8 cellular contexts compared by ENCODE assay signal in genomic region chr11:9002920-9003572, GRCh38. TPM values are rescaled to one million over a fixed set of nuclear protein-coding genes. Genes with fewer than 3 reads are reported as not detected.
DNase-seq lines count a peak whose midpoint lies in the region; ATAC-seq and TF ChIP-seq lines count a peak whose summit lies in the region.

No MANE protein-coding gene starts in this region.

- WGBS in lower leg skin, 2 donors = 12 to 13% methylated on average over 8 of the region's 8 CpGs
- 14 to 21% methylated on average over 4 to 8 of the region's 8 CpGs for WGBS in transverse colon (ENCODE audit: low coverage in 1 of 2), 2 donors

- no peaks in the 10 kb centered on the region for H3K36me3 Mint-ChIP-seq in activated naive CD8-positive, alpha-beta T cell

- TF ChIP-seq EP300 in transverse colon (IDR thresholded peaks at IDR 0.05; ENCODE audit: low read depth) = no peak

- in situ Hi-C loops in transverse colon (cut with MboI; ENCODE audit: low pct_ligation_motif_present in 1 of 4, low pct_unique_long_range_greater_than_20kb in 1 of 4, low sequenced_read_pairs in 3 of 4) = loop anchor here in 2 of 4 donors (25.0 kb wide), 2 partner anchors 134 to 509 kb away; no protein-coding TSS in a partner anchor

- peaks cover 27% of the 10 kb centered on the region for H3K4me1 Mint-ChIP-seq in activated naive CD8-positive, alpha-beta T cell (ENCODE audit: low read depth)

- no peak for ATAC-seq in HG03354 (IDR thresholded peaks at IDR 0.05; ENCODE audit: poor library complexity, severe bottlenecking, unreplicated experiment)

- H3K4me3 ChIP-seq in lower leg skin (ENCODE audit: low read depth, poor library complexity, severe bottlenecking) = peak overlapping the region; percentile 28
- H3K4me3 ChIP-seq in transverse colon = peak overlapping the region; percentile 5 to 58 (median 36)

- no peaks in the 10 kb centered on the region for H3K9me3 Mint-ChIP-seq in activated naive CD8-positive, alpha-beta T cell (ENCODE audit: low read depth)

- H3K27me3 ChIP-seq in transverse colon = peaks cover 47% of the 10 kb centered on the region

- peak overlapping the region; percentile 83 for H3K4me3 Mint-ChIP-seq in activated naive CD8-positive, alpha-beta T cell

- no peaks in the 10 kb centered on the region for H3K9me3 ChIP-seq in transverse colon

- no peaks in the 10 kb centered on the region for H3K36me3 ChIP-seq in transverse colon

- peaks cover 25% of the 10 kb centered on the region for H3K27me3 Mint-ChIP-seq in activated naive CD8-positive, alpha-beta T cell

- peaks cover 6 to 20% (median 19%) of the 10 kb centered on the region in 4 donors for H3K4me1 ChIP-seq in transverse colon

- peak overlapping the region; percentile 54 for H3K27ac Mint-ChIP-seq in activated naive CD8-positive, alpha-beta T cell

- DNase-seq in stimulated activated CD4-positive, alpha-beta T cell treated with anti-CD3 and anti-CD28 coated beads, Interleukin-2, amount 100 ng/mL, for 24 hours = peak; percentile 34 to 37
- DNase-seq in stimulated activated CD4-positive, alpha-beta T cell treated with anti-CD3 and anti-CD28 coated beads, Interleukin-12 subunit alpha, Interleukin-12 subunit beta, amount 100 ng/mL, for 4 hours = no peak
- no peak for DNase-seq in lower leg skin (ENCODE audit: low spot score in 2 of 2)
- no peak for DNase-seq in transverse colon
- no peak for DNase-seq in amygdala (lab: John Stamatoyannopoulos, UW)
- DNase-seq in NCI-H2081 treated with DMSO at 0.1 percent for 48 hours (lab: John Stamatoyannopoulos, UW) = no peak

- TF ChIP-seq POLR2A in lower leg skin (IDR thresholded peaks at IDR 0.05) (no peak), transverse colon (IDR thresholded peaks at IDR 0.05) (no peak)

- no peak for TF ChIP-seq CTCF in lower leg skin (IDR thresholded peaks at IDR 0.05)
- TF ChIP-seq CTCF in transverse colon (IDR thresholded peaks at IDR 0.05) = no peak

- intact Hi-C loops in lower leg skin (cut with DNase I; ENCODE audit: low total_unique reads) (loop anchor here (10.0 kb wide), 1 partner anchor 132 kb away; no protein-coding TSS in a partner anchor), transverse colon (cut with DNase I; ENCODE audit: low total_unique reads) (no loop called here)

- peak overlapping the region in 1 of 4 donors; percentile 16 for H3K27ac ChIP-seq in transverse colon

RNA-seq across cellular contexts. Expression of gene NRIP3, which starts 0.8 kb away (rescaled TPM):
- total RNA-seq in lower leg skin = 10 to 100 TPM in 1 of 4 donors, 1 to 10 TPM in 3; 1.3 to 15.6 (median 1.9) TPM
- total RNA-seq in transverse colon = 1 to 10 TPM in 1 of 4 donors, under 1 TPM in 1, not detected in 2; 0.82 to 1.9 TPM

RNA-seq across cellular contexts. Expression of gene TMEM9B, which starts 38.8 kb away (rescaled TPM):
- total RNA-seq in lower leg skin = 10 to 100 TPM; 40.4 to 54.7 (median 48.0) TPM
- total RNA-seq in transverse colon = 10 to 100 TPM; 20.5 to 93.9 (median 58.5) TPM

Comparison
In these comparisons a context has a peak if more than half of its experiments do, and no peak if none do; other contexts are left out.
1. DNase-seq: peak in stimulated activated CD4-positive, alpha-beta T cell treated with anti-CD3 and anti-CD28 coated beads, Interleukin-2, amount 100 ng/mL, for 24 hours (2 of 2); none in stimulated activated CD4-positive, alpha-beta T cell treated with anti-CD3 and anti-CD28 coated beads, Interleukin-12 subunit alpha, Interleukin-12 subunit beta, amount 100 ng/mL, for 4 hours (single experiment), lower leg skin (0 of 2), transverse colon (single experiment), amygdala (0 of 56) and NCI-H2081 treated with DMSO at 0.1 percent for 48 hours (single experiment).